ENCODE assay signal across 8 cellular contexts in the genomic region with DNA sequence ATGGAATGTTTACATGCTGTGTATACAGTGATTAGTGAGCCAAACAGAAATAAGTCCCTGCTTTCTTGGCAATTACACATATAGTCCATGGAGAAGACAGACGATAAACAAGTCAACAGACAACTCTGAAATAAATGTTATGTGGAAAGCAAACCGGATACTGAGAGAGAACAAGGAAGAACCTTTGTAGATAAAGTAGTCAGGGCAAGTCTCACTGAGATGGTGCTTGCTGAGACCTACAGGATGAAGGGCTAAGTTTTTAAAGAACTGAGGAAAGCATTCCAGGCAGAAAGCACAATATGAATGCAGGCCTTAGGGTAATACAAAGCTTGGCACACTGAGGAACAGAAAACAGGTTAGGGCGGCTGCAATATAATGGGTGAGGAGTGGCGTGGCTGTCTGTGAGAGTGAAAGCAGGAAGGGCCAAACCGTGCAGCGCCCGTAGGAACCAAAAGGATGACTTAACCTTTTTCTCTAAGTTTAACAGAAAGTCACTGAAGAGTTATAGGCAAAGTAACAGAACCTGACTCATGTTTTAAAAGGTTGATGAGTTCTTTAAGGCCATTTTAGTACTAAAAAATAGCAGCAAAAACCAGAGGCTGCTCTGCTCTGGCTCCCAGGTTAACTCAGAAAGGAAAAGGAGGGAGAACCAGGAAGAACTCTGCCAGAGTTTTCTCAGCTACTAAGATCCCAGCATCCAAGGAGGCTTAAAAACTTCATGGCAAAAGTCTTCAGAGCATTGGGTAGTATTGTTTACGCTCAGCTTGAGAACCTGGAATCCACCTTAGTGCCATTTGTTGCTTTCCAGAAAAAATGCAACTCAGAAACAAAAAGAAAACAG. TPM values are rescaled to one million over a fixed set of nuclear protein-coding genes. Genes with fewer than 3 reads are reported as not detected.
A peak's percentile ranks its signal among the peaks of the same experiment; 100 is the strongest.
DNase-seq lines count a peak whose midpoint lies in the region; ATAC-seq, FAIRE-seq and TF ChIP-seq lines count a peak whose summit lies in the region.

No MANE protein-coding gene starts in this region.

- no peak for FAIRE-seq in astrocyte (lab: Jason Lieb, UNC)

- DNase-seq in GM13976 (ENCODE audit: low spot score) (peak; percentile 68), GM23248 (peak; percentile 46), NOMO-1 (lab: John Stamatoyannopoulos, UW; ENCODE audit: unreplicated experiment in 2 of 2) (peak; percentile 36 to 59), astrocyte (ENCODE audit: low read depth) (no peak), dorsolateral prefrontal cortex (no peak), NCI-H2227 treated with DMSO at 0.1 percent for 48 hours (lab: John Stamatoyannopoulos, UW) (no peak), COR-L47 (lab: John Stamatoyannopoulos, UW) (no peak)
- DNase-seq in natural killer cell treated with Interleukin-12 subunit alpha and Interleukin-12 subunit beta and Interleukin-15 and Interleukin-18, amount 100 ng/mL, for 72 hours (ENCODE audit: low spot score): no peak

- ATAC-seq in natural killer cell treated with Interleukin-12 subunit alpha and Interleukin-12 subunit beta and Interleukin-15 and Interleukin-18, amount 100 ng/mL, for 72 hours: peak; percentile 70 to 74

- no peaks in the 10 kb centered on the region for H3K9me3 Mint-ChIP-seq in astrocyte (ENCODE audit: unreplicated experiment)
- H3K9me3 Mint-ChIP-seq in natural killer cell treated with Interleukin-12 subunit alpha and Interleukin-12 subunit beta and Interleukin-15 and Interleukin-18, amount 100 ng/mL, for 72 hours: no peaks in the 10 kb centered on the region

- H3K79me2 ChIP-seq in GM23248 (ENCODE audit: insufficient read depth) (no peaks in the 10 kb centered on the region), astrocyte (ENCODE audit: insufficient read depth, low read length) (no peaks in the 10 kb centered on the region)

- WGBS in GM23248 (ENCODE audit: low coverage in 1 of 2, low lambda C conversion rate in 2 of 2, missing lambda C conversion rate in 2 of 2), 2 experiments: 43 to 44% methylated on average over 8 of the region's 8 CpGs

- peak overlapping the region; percentile 65 for H3K4me2 ChIP-seq in GM23248 (ENCODE audit: unreplicated experiment)
- H3K4me2 ChIP-seq in astrocyte (ENCODE audit: low read length): no peak overlapping the region

- no peaks in the 10 kb centered on the region for H3K4me1 ChIP-seq in GM23248 (ENCODE audit: insufficient read depth)
- H3K4me1 ChIP-seq in astrocyte (ENCODE audit: insufficient read depth, low read length): no peaks in the 10 kb centered on the region

- H3K27ac ChIP-seq in GM23248 (0 out of 2 replicates have a peak overlapping the region, but pooled peaks have one; percentile 21), astrocyte (ENCODE audit: low read depth, low read length) (no peak overlapping the region), dorsolateral prefrontal cortex (no peak overlapping the region)

- no peaks in the 10 kb centered on the region for H3K27me3 ChIP-seq in GM23248 (replicated peaks; ENCODE audit: insufficient read depth)
- no peaks in the 10 kb centered on the region for H3K27me3 ChIP-seq in astrocyte (ENCODE audit: insufficient read depth, low read length)
- no peaks in the 10 kb centered on the region for H3K27me3 ChIP-seq in dorsolateral prefrontal cortex

- peak overlapping the region; percentile 84 for H2AFZ ChIP-seq in GM23248
- peak overlapping the region; percentile 46 for H2AFZ ChIP-seq in astrocyte (ENCODE audit: low read depth, low read length)

- H3K9ac ChIP-seq in GM23248 (peak overlapping the region; percentile 57), astrocyte (ENCODE audit: low read length) (no peak overlapping the region)

- intact Hi-C loops in dorsolateral prefrontal cortex (cut with DNase I): loop anchor here in 1 of 2 donors (5.0 to 10.0 kb wide), 2 partner anchors 314 to 477 kb away; partner anchors contain the start of gene CD58

- H3K27me3 Mint-ChIP-seq in astrocyte (ENCODE audit: low read depth, unreplicated experiment): peaks cover 6% of the 10 kb centered on the region
- no peaks in the 10 kb centered on the region for H3K27me3 Mint-ChIP-seq in natural killer cell treated with Interleukin-12 subunit alpha and Interleukin-12 subunit beta and Interleukin-15 and Interleukin-18, amount 100 ng/mL, for 72 hours

- H3K9me3 ChIP-seq in GM23248 (ENCODE audit: low read depth) (no peaks in the 10 kb centered on the region), astrocyte (ENCODE audit: insufficient read depth, low read depth, low read length) (no peaks in the 10 kb centered on the region)

- TF ChIP-seq CTCF in GM13976 (IDR thresholded peaks at IDR 0.05; ENCODE audit: borderline replicate concordance, control extremely low read depth, extremely low read depth, insufficient read depth, missing control alignments) (no peak), astrocyte (IDR thresholded peaks at IDR 0.05; ENCODE audit: insufficient read depth, low read depth, low read length) (no peak), dorsolateral prefrontal cortex (IDR thresholded peaks at IDR 0.05 in 54 of 56, conservative IDR thresholded peaks at IDR 0.05 in 2 of 56; ENCODE audit: low read depth in 1 of 56, partially characterized antibody in 56 of 56) (no peak)

- H3K36me3 Mint-ChIP-seq in astrocyte (ENCODE audit: low read depth, unreplicated experiment): peaks cover 2% of the 10 kb centered on the region
- H3K36me3 Mint-ChIP-seq in natural killer cell treated with Interleukin-12 subunit alpha and Interleukin-12 subunit beta and Interleukin-15 and Interleukin-18, amount 100 ng/mL, for 72 hours: no peaks in the 10 kb centered on the region

- no peak overlapping the region for H3K27ac Mint-ChIP-seq in astrocyte (ENCODE audit: unreplicated experiment)
- H3K27ac Mint-ChIP-seq in natural killer cell treated with Interleukin-12 subunit alpha and Interleukin-12 subunit beta and Interleukin-15 and Interleukin-18, amount 100 ng/mL, for 72 hours: peak overlapping the region; percentile 74 to 82

- peak overlapping the region; percentile 47 for H3K4me3 ChIP-seq in GM23248
- H3K4me3 ChIP-seq in astrocyte (ENCODE audit: insufficient read depth, low read depth, low read length): no peak overlapping the region
- H3K4me3 ChIP-seq in dorsolateral prefrontal cortex: peak overlapping the region in 1 of 59 donors; percentile 9

- no peaks in the 10 kb centered on the region for H4K20me1 ChIP-seq in GM23248 (ENCODE audit: insufficient read depth)
- no peaks in the 10 kb centered on the region for H4K20me1 ChIP-seq in astrocyte (ENCODE audit: insufficient read depth, low read length)

- no peaks in the 10 kb centered on the region for H3K9me2 ChIP-seq in GM23248 (ENCODE audit: insufficient read depth)

- H3K4me1 Mint-ChIP-seq in astrocyte (ENCODE audit: low read depth, unreplicated experiment): peaks cover 1% of the 10 kb centered on the region
- peaks cover 23 to 28% of the 10 kb centered on the region in 2 donors for H3K4me1 Mint-ChIP-seq in natural killer cell treated with Interleukin-12 subunit alpha and Interleukin-12 subunit beta and Interleukin-15 and Interleukin-18, amount 100 ng/mL, for 72 hours (ENCODE audit: low read depth in 2 of 2)

- in situ Hi-C loops in GM13976 (cut with MboI; ENCODE audit: low sequenced_read_pairs, unreplicated experiment) (loop anchor here (10.0 kb wide), 4 partner anchors 63 to 487 kb away; no protein-coding TSS in a partner anchor), GM23248 (cut with MboI) (loop anchor here (5.0 to 25.0 kb wide), 2 partner anchors 319 to 464 kb away; no protein-coding TSS in a partner anchor)

- no peak overlapping the region for H3K4me3 Mint-ChIP-seq in astrocyte (ENCODE audit: unreplicated experiment)
- peak overlapping the region; percentile 72 for H3K4me3 Mint-ChIP-seq in natural killer cell treated with Interleukin-12 subunit alpha and Interleukin-12 subunit beta and Interleukin-15 and Interleukin-18, amount 100 ng/mL, for 72 hours

- 0 out of 2 replicates have a peak, but pooled peaks cover 3% of the 10 kb centered on the region for H3F3A ChIP-seq in GM23248 (ENCODE audit: insufficient read depth)

- H3K36me3 ChIP-seq in GM23248 (ENCODE audit: low read depth): no peaks in the 10 kb centered on the region
- H3K36me3 ChIP-seq in astrocyte (ENCODE audit: insufficient read depth, low read length): no peaks in the 10 kb centered on the region

RNA-seq across cellular contexts. Expression of gene TTF2, which starts 8.7 kb away (rescaled TPM):
- 3.0 and 6.5 TPM in 2 replicates for total RNA-seq in GM23248 (2014; rRNA removed; shearing (Covaris generic))
- polyA plus RNA-seq in GM23248 (2016; fragmentation: Nextera tagmentation; extraction: Ambion mirVana): 9.8 and 11.6 TPM in 2 replicates
- total RNA-seq in astrocyte: 16.6 and 23.4 TPM in 2 replicates
- 100 to 1,000 TPM in 1 of 2 donors, 10 to 100 TPM in 1; 87.0 to 151 TPM for total RNA-seq in natural killer cell treated with Interleukin-12 subunit alpha and Interleukin-12 subunit beta and Interleukin-15 and Interleukin-18, amount 100 ng/mL, for 72 hours
- 10 to 100 TPM in 97 of 120 experiments, 1 to 10 TPM in 23; 6.5 to 31.5 (median 14.0) TPM for total RNA-seq in dorsolateral prefrontal cortex

RNA-seq across cellular contexts. Expression of gene CD101, which starts 49.9 kb away (rescaled TPM):
- not detected in 2 replicates for total RNA-seq in GM23248 (2014; rRNA removed; shearing (Covaris generic))
- not detected in 2 replicates for polyA plus RNA-seq in GM23248 (2016; fragmentation: Nextera tagmentation; extraction: Ambion mirVana)
- total RNA-seq in astrocyte (1.6 and 2.6 TPM in 2 replicates), dorsolateral prefrontal cortex (10 to 100 TPM in 1 of 120 experiments, 1 to 10 TPM in 118, under 1 TPM in 1; 0.74 to 11.0 (median 3.5) TPM)
- 1 to 10 TPM; 1.4 to 2.3 TPM for total RNA-seq in natural killer cell treated with Interleukin-12 subunit alpha and Interleukin-12 subunit beta and Interleukin-15 and Interleukin-18, amount 100 ng/mL, for 72 hours

Comparison
In these comparisons a context has a peak if more than half of its experiments do, and no peak if none do; other contexts are left out.
1. DNase-seq: peak in GM13976 (single experiment), GM23248 (single experiment) and NOMO-1 (2 of 2); none in astrocyte (single experiment), natural killer cell treated with Interleukin-12 subunit alpha and Interleukin-12 subunit beta and Interleukin-15 and Interleukin-18, amount 100 ng/mL, for 72 hours (single experiment), dorsolateral prefrontal cortex (0 of 10), NCI-H2227 treated with DMSO at 0.1 percent for 48 hours (single experiment) and COR-L47 (single experiment).